In genomic region chr6:63272397-63272796, GRCh38 we compare ENCODE assay signal across 1 cellular context.
TF ChIP-seq lines count a peak whose summit lies in the region.

No MANE protein-coding gene starts in this region.

TF ChIP-seq in K562, 482 proteins besides CTCF, POLR2A, EP300 and RAD21 (continued from another document):
- TF ChIP-seq ID3 (CRISPR knock-in tag; IDR thresholded peaks at IDR 0.05) (no peak), ID3 (tag; IDR thresholded peaks at IDR 0.05) (no peak), MED1 (CRISPR knock-in tag; IDR thresholded peaks at IDR 0.05; ENCODE audit: borderline replicate concordance) (no peak), ZNF197 (CRISPR knock-in tag; IDR thresholded peaks at IDR 0.05; ENCODE audit: low read depth) (no peak), CSDE1 (IDR thresholded peaks at IDR 0.05) (no peak), ZNF347 (CRISPR knock-in tag; IDR thresholded peaks at IDR 0.05; ENCODE audit: low read depth) (no peak), PTBP1 (IDR thresholded peaks at IDR 0.05; ENCODE audit: low read depth, low read length) (no peak), SP1 (CRISPR knock-in tag; IDR thresholded peaks at IDR 0.05) (no peak), CCNT2 (IDR thresholded peaks at IDR 0.05; ENCODE audit: borderline replicate concordance, extremely low read depth, insufficient read length, low read depth, low read length) (no peak), POLR3A (IDR thresholded peaks at IDR 0.05; ENCODE audit: borderline replicate concordance, extremely low read depth, insufficient read depth, insufficient read length) (no peak), STAT5B (CRISPR knock-in tag; IDR thresholded peaks at IDR 0.05) (no peak), GTF2F1 (IDR thresholded peaks at IDR 0.05; ENCODE audit: low read depth, low read length) (no peak), EHMT2 (IDR thresholded peaks at IDR 0.05) (no peak), TBL1XR1 (IDR thresholded peaks at IDR 0.05; ENCODE audit: low read length in 2 of 2) (no peak), ZNF717 (CRISPR knock-in tag; IDR thresholded peaks at IDR 0.05) (no peak)
- TF ChIP-seq, protein P1, sequence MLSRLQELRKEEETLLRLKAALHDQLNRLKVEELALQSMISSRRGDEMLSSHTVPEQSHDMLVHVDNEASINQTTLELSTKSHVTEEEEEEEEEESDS (CRISPR knock-in tag; IDR thresholded peaks at IDR 0.05), result no peak
- TF ChIP-seq, protein P2, sequence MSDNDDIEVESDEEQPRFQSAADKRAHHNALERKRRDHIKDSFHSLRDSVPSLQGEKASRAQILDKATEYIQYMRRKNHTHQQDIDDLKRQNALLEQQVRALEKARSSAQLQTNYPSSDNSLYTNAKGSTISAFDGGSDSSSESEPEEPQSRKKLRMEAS (CRISPR knock-in tag; IDR thresholded peaks at IDR 0.05), result no peak
